Comparison of ENCODE assay signal across 8 cellular contexts in the genomic region with DNA sequence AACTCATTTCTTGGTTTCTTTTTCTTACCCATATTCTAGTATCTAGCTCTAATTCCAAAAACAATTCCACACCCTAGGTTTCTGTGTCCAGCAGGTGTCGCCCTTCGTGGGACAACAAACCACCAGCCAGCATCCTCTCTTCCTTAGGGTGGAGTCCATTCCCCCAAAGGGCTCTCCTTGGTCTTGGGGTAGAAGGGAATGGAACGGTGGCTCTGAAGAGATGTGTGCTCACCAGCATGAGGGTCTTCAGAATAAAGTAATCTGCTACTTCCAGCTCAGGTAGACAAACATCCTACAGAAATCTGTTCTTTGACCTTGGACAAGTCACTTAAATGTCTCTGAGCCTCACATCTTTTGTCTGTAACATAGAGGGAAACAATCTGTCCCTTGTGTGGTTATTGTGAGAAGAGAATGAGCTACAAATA. TPM values are rescaled to one million over a fixed set of nuclear protein-coding genes. Genes with fewer than 3 reads are reported as not detected.
DNase-seq lines count a peak whose midpoint lies in the region; FAIRE-seq and TF ChIP-seq lines count a peak whose summit lies in the region.

No MANE protein-coding gene starts in this region.

- TF ChIP-seq CTCF in kidney (IDR thresholded peaks at IDR 0.05; ENCODE audit: borderline replicate concordance, extremely low read depth, insufficient read depth): peak; percentile 85

- intact Hi-C loops in kidney (cut with DNase I): no loop called here

- no peak overlapping the region for H3K4me3 ChIP-seq in kidney (ENCODE audit: low read length in 2 of 2)

- DNase-seq in NCI-H2081 (lab: John Stamatoyannopoulos, UW) (peak; percentile 43 to 63), NCI-H2081 treated with DMSO at 0.1 percent for 48 hours (lab: John Stamatoyannopoulos, UW) (no peak), NCI-H2171 (lab: John Stamatoyannopoulos, UW) (peak; percentile 30), caudate nucleus (lab: John Stamatoyannopoulos, UW) (peak in 47 of 61 donors; percentile 2 to 65 (median 33)), kidney (peak; percentile 80), cortex of kidney (lab: John Stamatoyannopoulos, UW) (no peak)
- DNase-seq in activated CD4-positive, CD25-positive, alpha-beta regulatory T cell (lab: John Stamatoyannopoulos, UW): peak; percentile 44 to 74 (median 49)
- DNase-seq in stimulated activated CD4-positive, alpha-beta T cell treated with anti-CD3 and anti-CD28 coated beads, Interleukin-1b, Interleukin-23, amount 100 ng/mL, for 48 hours: peak; percentile 67

- no peaks in the 10 kb centered on the region for H3K4me1 ChIP-seq in kidney (ENCODE audit: control insufficient read depth in 1 of 2, insufficient read depth in 1 of 2, low read depth in 1 of 2, low read length in 2 of 2)

- no peaks in the 10 kb centered on the region for H3K36me3 ChIP-seq in kidney (ENCODE audit: control insufficient read depth in 1 of 2, insufficient read depth in 2 of 2, low read length in 2 of 2)

- no peaks in the 10 kb centered on the region for H3K9me3 ChIP-seq in kidney (ENCODE audit: control insufficient read depth in 1 of 2, low read length in 2 of 2)

- no peak overlapping the region for H3K9ac ChIP-seq in kidney (ENCODE audit: low read length in 2 of 2)

- FAIRE-seq in kidney (lab: Jason Lieb, UNC): peak; percentile 8

- H3K27ac ChIP-seq in caudate nucleus (ENCODE audit: low read depth, low read length) (no peak overlapping the region), kidney (ENCODE audit: low read depth in 2 of 2, low read length in 2 of 2) (no peak overlapping the region)

RNA-seq across cellular contexts. Expression of a gene that starts 7.2 kb away (rescaled TPM):
- total RNA-seq in kidney: 78.0 TPM
- 45.5 TPM for polyA plus RNA-seq in kidney (ENCODE audit: insufficient read depth, low read depth, low replicate concordance)

RNA-seq across cellular contexts. Expression of a gene that starts 19.2 kb away (rescaled TPM):
- total RNA-seq in kidney: 98.5 TPM
- polyA plus RNA-seq in kidney (ENCODE audit: insufficient read depth, low read depth, low replicate concordance): 101 TPM

RNA-seq across cellular contexts. Expression of a gene that starts 34.7 kb away (rescaled TPM):
- total RNA-seq in kidney: 184 TPM
- polyA plus RNA-seq in kidney (ENCODE audit: insufficient read depth, low read depth, low replicate concordance): 73.9 TPM

Comparison
In these comparisons a context has a peak if more than half of its experiments do, and no peak if none do; other contexts are left out.
1. DNase-seq: peak in NCI-H2081 (2 of 2), NCI-H2171 (single experiment), activated CD4-positive, CD25-positive, alpha-beta regulatory T cell (4 of 4), caudate nucleus (47 of 61), kidney (single experiment) and stimulated activated CD4-positive, alpha-beta T cell treated with anti-CD3 and anti-CD28 coated beads, Interleukin-1b, Interleukin-23, amount 100 ng/mL, for 48 hours (single experiment); none in NCI-H2081 treated with DMSO at 0.1 percent for 48 hours (single experiment) and cortex of kidney (single experiment).